Comparison of ENCODE assay signal across 26 cellular contexts in genomic region chr1:181453541-181454201, GRCh38. TPM values are rescaled to one million over a fixed set of nuclear protein-coding genes. Genes with fewer than 3 reads are reported as not detected.
"Had no signal": no experiment of that assay in that cellular context is flagged by ENCODE, and none has a peak within 500 bp of the region (broad histone marks: within the 10 kb centered on the region; RNA-seq: fewer than 3 reads in every experiment).

No MANE protein-coding gene starts in this region.

- H3K4me3 ChIP-seq: colonic mucosa, lung, prostate gland, right atrium auricular region, sigmoid colon, skin epidermis, spleen, vagina had no signal

- ATAC-seq: naive thymus-derived CD4-positive, alpha-beta T cell; stimulated activated naive B cell treated with anti-CD40 and anti-IgM and Interleukin-4, amounts not matched to agents 10 μg/mL and 1 μg/mL and 100 μg/mL, for 72 hours had no signal

- H3K4me1 Mint-ChIP-seq: memory B cell; naive thymus-derived CD4-positive, alpha-beta T cell; nephron; stimulated activated naive B cell treated with anti-CD40 and anti-IgM and Interleukin-4, amounts not matched to agents 10 μg/mL and 1 μg/mL and 100 μg/mL, for 72 hours had no signal

- H3K36me3 Mint-ChIP-seq: memory B cell; stimulated activated naive B cell treated with anti-CD40 and anti-IgM and Interleukin-4, amounts not matched to agents 10 μg/mL and 1 μg/mL and 100 μg/mL, for 72 hours had no signal

- H3K27ac Mint-ChIP-seq: dendritic cell treated with granulocyte-macrophage colony-stimulating factor and Interleukin-4, amounts not matched to agents 40 ng/mL and 50 ng/mL, for 4 days; memory B cell; naive thymus-derived CD4-positive, alpha-beta T cell; nephron; stimulated activated naive B cell treated with anti-CD40 and anti-IgM and Interleukin-4, amounts not matched to agents 10 μg/mL and 1 μg/mL and 100 μg/mL, for 72 hours; stimulated activated naive CD8-positive, alpha-beta T cell treated with anti-CD3 and anti-CD28 coated beads, Interleukin-15, Interleukin-2, amounts not matched to agents 100 ng/mL and 50 ng/mL, for 24 hours had no signal

- H3K36me3 ChIP-seq: colonic mucosa, prostate gland, right atrium auricular region, sigmoid colon, spleen, vagina had no signal

- H3K27ac ChIP-seq: colonic mucosa, prostate gland, right atrium auricular region, skin epidermis, spleen, vagina had no signal

- H3K4me1 ChIP-seq: colonic mucosa, prostate gland, right atrium auricular region, sigmoid colon, spleen, vagina had no signal

- H3K4me3 Mint-ChIP-seq: dendritic cell treated with granulocyte-macrophage colony-stimulating factor and Interleukin-4, amounts not matched to agents 40 ng/mL and 50 ng/mL, for 4 days; memory B cell; naive thymus-derived CD4-positive, alpha-beta T cell; nephron; stimulated activated naive B cell treated with anti-CD40 and anti-IgM and Interleukin-4, amounts not matched to agents 10 μg/mL and 1 μg/mL and 100 μg/mL, for 72 hours; stimulated activated naive CD8-positive, alpha-beta T cell treated with anti-CD3 and anti-CD28 coated beads, Interleukin-15, Interleukin-2, amounts not matched to agents 100 ng/mL and 50 ng/mL, for 24 hours had no signal

- H3K27me3 ChIP-seq: colonic mucosa, right atrium auricular region, sigmoid colon, vagina had no signal

- FAIRE-seq: endometrium, frontal cortex, keratinocyte had no signal

- H3K9me3 ChIP-seq: colonic mucosa, prostate gland, vagina had no signal

- H3K9me3 Mint-ChIP-seq: dendritic cell treated with granulocyte-macrophage colony-stimulating factor and Interleukin-4, amounts not matched to agents 40 ng/mL and 50 ng/mL, for 4 days had no signal

- DNase-seq: colonic mucosa; effector CD8-positive, alpha-beta T cell; erythroblast; naive thymus-derived CD4-positive, alpha-beta T cell; nucleus accumbens; sigmoid colon; spleen; stimulated activated CD4-positive, alpha-beta T cell treated with anti-CD3 and anti-CD28 coated beads, Interleukin-4, amount 100 ng/mL, for 4 hours; stimulated activated naive B cell treated with anti-CD40 and anti-IgM and Interleukin-4, amounts not matched to agents 10 μg/mL and 1 μg/mL and 100 μg/mL, for 72 hours; trophoblast cell had no signal

RNA-seq across cellular contexts. Expression of gene CACNA1E, which starts 29.6 kb away (rescaled TPM):
- total RNA-seq: chondrocyte, fibroblast of villous mesenchyme, osteocyte, ureter, vagina had no signal
